21 cellular contexts compared by ENCODE assay signal in genomic region chr12:15648564-15648963, GRCh38.
"Had no signal": no experiment of that assay in that cellular context is flagged by ENCODE, and none has a peak within 500 bp of the region (broad histone marks: within the 10 kb centered on the region; RNA-seq: fewer than 3 reads in every experiment).

No MANE protein-coding gene starts in this region.

- H3K4me3 Mint-ChIP-seq: activated CD4-positive, alpha-beta memory T cell treated with anti-CD3 and anti-CD28 coated beads, Interleukin-2, amount 10 ng/mL, durations not matched to agents 7 days and 5 days; activated CD8-positive, alpha-beta memory T cell treated with anti-CD3 and anti-CD28 coated beads, Interleukin-2, amount 10 ng/mL, durations not matched to agents 7 days and 5 days; activated naive CD8-positive, alpha-beta T cell treated with anti-CD3 and anti-CD28 coated beads, Interleukin-2, amount 10 ng/mL, durations not matched to agents 7 days and 5 days; central memory CD8-positive, alpha-beta T cell had no signal

- ATAC-seq: activated CD8-positive, alpha-beta memory T cell treated with anti-CD3 and anti-CD28 coated beads, Interleukin-2, amount 10 ng/mL, durations not matched to agents 7 days and 5 days; gastroesophageal sphincter; left ventricle myocardium superior; psoas muscle; right cardiac atrium; upper lobe of right lung had no signal

- H3K27ac Mint-ChIP-seq: activated CD4-positive, alpha-beta memory T cell treated with anti-CD3 and anti-CD28 coated beads, Interleukin-2, amount 10 ng/mL, durations not matched to agents 7 days and 5 days; activated CD8-positive, alpha-beta memory T cell treated with anti-CD3 and anti-CD28 coated beads, Interleukin-2, amount 10 ng/mL, durations not matched to agents 7 days and 5 days; activated naive CD8-positive, alpha-beta T cell treated with anti-CD3 and anti-CD28 coated beads, Interleukin-2, amount 10 ng/mL, durations not matched to agents 7 days and 5 days; activated T-helper 2 cell treated with anti-CD3 and anti-CD28 coated beads, Interferon-gamma antibody, Interleukin-2, Interleukin-4, amounts not matched to agents 10 μg/mL and 5 μg/mL and 100 μg/mL, durations not matched to agents 14 hours and 24 hours and 36 hours had no signal

- H3K9me3 Mint-ChIP-seq: activated CD4-positive, alpha-beta memory T cell treated with anti-CD3 and anti-CD28 coated beads, Interleukin-2, amount 10 ng/mL, durations not matched to agents 7 days and 5 days; activated naive CD8-positive, alpha-beta T cell treated with anti-CD3 and anti-CD28 coated beads, Interleukin-2, amount 10 ng/mL, durations not matched to agents 7 days and 5 days; activated T-helper 2 cell treated with anti-CD3 and anti-CD28 coated beads, Interferon-gamma antibody, Interleukin-2, Interleukin-4, amounts not matched to agents 10 μg/mL and 5 μg/mL and 100 μg/mL, durations not matched to agents 14 hours and 24 hours and 36 hours; central memory CD8-positive, alpha-beta T cell had no signal

- H3K36me3 Mint-ChIP-seq: activated CD8-positive, alpha-beta memory T cell treated with anti-CD3 and anti-CD28 coated beads, Interleukin-2, amount 10 ng/mL, durations not matched to agents 7 days and 5 days; activated naive CD8-positive, alpha-beta T cell treated with anti-CD3 and anti-CD28 coated beads, Interleukin-2, amount 10 ng/mL, durations not matched to agents 7 days and 5 days had no signal

- H3K4me3 ChIP-seq: gastroesophageal sphincter, heart right ventricle, psoas muscle, thoracic aorta, upper lobe of right lung had no signal

- H3K4me1 Mint-ChIP-seq: activated CD8-positive, alpha-beta memory T cell treated with anti-CD3 and anti-CD28 coated beads, Interleukin-2, amount 10 ng/mL, durations not matched to agents 7 days and 5 days; activated naive CD8-positive, alpha-beta T cell treated with anti-CD3 and anti-CD28 coated beads, Interleukin-2, amount 10 ng/mL, durations not matched to agents 7 days and 5 days; central memory CD8-positive, alpha-beta T cell had no signal

- DNase-seq: activated CD4-positive, alpha-beta memory T cell treated with anti-CD3 and anti-CD28 coated beads, Interleukin-2, amount 10 ng/mL, durations not matched to agents 7 days and 5 days; activated CD4-positive, alpha-beta T cell treated with anti-CD3 and anti-CD28 coated beads for 4 hours; activated CD8-positive, alpha-beta memory T cell treated with anti-CD3 and anti-CD28 coated beads, Interleukin-2, amount 10 ng/mL, durations not matched to agents 7 days and 5 days; activated naive CD4-positive, alpha-beta T cell treated with Interleukin-2 at 50 U/mL for 16 hours; activated naive CD8-positive, alpha-beta T cell treated with anti-CD3 and anti-CD28 coated beads, Interleukin-2, amount 10 ng/mL, durations not matched to agents 7 days and 5 days; activated T-cell treated with anti-CD3 and anti-CD28 coated beads, Interleukin-2, amount 50 U/mL, for 1 hour; anterior cingulate cortex; cortex of kidney; heart right ventricle; left ventricle myocardium superior; psoas muscle; right cardiac atrium; small intestine; stimulated activated CD4-positive, alpha-beta T cell treated with anti-CD3 and anti-CD28 coated beads, Interleukin-15, amount 100 ng/mL, for 24 hours; stimulated activated CD4-positive, alpha-beta T cell treated with anti-CD3 and anti-CD28 coated beads, Interleukin-4, amount 100 ng/mL, for 1 hour; T-helper 2 cell; upper lobe of right lung had no signal

- H3K9me3 ChIP-seq: gastroesophageal sphincter, heart right ventricle, psoas muscle, thoracic aorta, upper lobe of right lung had no signal

- H3K27me3 ChIP-seq: gastroesophageal sphincter, heart right ventricle, upper lobe of right lung had no signal

- H3K27ac ChIP-seq: gastroesophageal sphincter, heart right ventricle, psoas muscle, thoracic aorta, upper lobe of right lung had no signal

- H3K27me3 Mint-ChIP-seq: activated CD8-positive, alpha-beta memory T cell treated with anti-CD3 and anti-CD28 coated beads, Interleukin-2, amount 10 ng/mL, durations not matched to agents 7 days and 5 days; central memory CD8-positive, alpha-beta T cell had no signal

- H3K4me1 ChIP-seq: gastroesophageal sphincter, heart right ventricle, psoas muscle, upper lobe of right lung had no signal
